Comparison of ENCODE assay signal across 17 cellular contexts in genomic region chr17:36889955-36890354, GRCh38. TPM values are rescaled to one million over a fixed set of nuclear protein-coding genes. Genes with fewer than 3 reads are reported as not detected.
DNase-seq lines count a peak whose midpoint lies in the region; TF ChIP-seq lines count a peak whose summit lies in the region.
"Had no signal": no experiment of that assay in that cellular context is flagged by ENCODE, and none has a peak within 500 bp of the region (broad histone marks: within the 10 kb centered on the region; RNA-seq: fewer than 3 reads in every experiment).

No MANE protein-coding gene starts in this region.

- H3K4me3 ChIP-seq in KMS-11 (IDR thresholded peaks at IDR 0.05; ENCODE audit: insufficient read depth, low read depth, low read length): no peak overlapping the region
- H3K4me3 ChIP-seq in neuronal stem cell (ENCODE audit: low read length in 2 of 2): no peak overlapping the region
- H3K4me3 ChIP-seq: A549, GM23248 had no signal

- H2BK20ac ChIP-seq in H9 (ENCODE audit: low read depth, low read length, poor library complexity, severe bottlenecking): no peak overlapping the region

- no peaks in the 10 kb centered on the region for H3K36me3 Mint-ChIP-seq in H9 (ENCODE audit: insufficient read depth in 1 of 3, low read depth in 3 of 3)
- no peaks in the 10 kb centered on the region for H3K36me3 Mint-ChIP-seq in brain
- H3K36me3 Mint-ChIP-seq: CD8-positive, alpha-beta T cell had no signal

- H3K9me3 Mint-ChIP-seq in H9: no peaks in the 10 kb centered on the region
- no peaks in the 10 kb centered on the region for H3K9me3 Mint-ChIP-seq in brain
- H3K9me3 Mint-ChIP-seq: CD8-positive, alpha-beta T cell had no signal

- no peak overlapping the region for H3K56ac ChIP-seq in H9 (ENCODE audit: insufficient read length, low read depth, low read length)

- H3K27me3 Mint-ChIP-seq in H9 (ENCODE audit: low read depth) (peaks cover 10% of the 10 kb centered on the region), brain (peaks cover 38% of the 10 kb centered on the region)

- H3K27ac Mint-ChIP-seq in H9 (no peak overlapping the region; a peak in 2 of 7 replicates), brain (peak overlapping the region in 3 of 5 experiments; percentile 65 to 87 (median 69))
- H3K27ac Mint-ChIP-seq: CD8-positive, alpha-beta T cell had no signal

- H3K4me1 Mint-ChIP-seq in H9 (peaks cover 2 to 37% of the 10 kb centered on the region in 2 experiments), brain (peaks cover 59% of the 10 kb centered on the region)

- H3K79me1 ChIP-seq in H9 (ENCODE audit: insufficient read depth, low read depth, low read length, poor library complexity, severe bottlenecking): no peaks in the 10 kb centered on the region
- no peaks in the 10 kb centered on the region for H3K79me1 ChIP-seq in neuronal stem cell (ENCODE audit: low read depth, low read length)

- H2BK12ac ChIP-seq in H9 (ENCODE audit: insufficient read length, low read depth, low read length): no peak overlapping the region
- H2BK12ac ChIP-seq in neuronal stem cell (ENCODE audit: low read length): no peak overlapping the region

- DNase-seq in H9 (no peak), neuronal stem cell (ENCODE audit: low spot score) (no peak), GM13976 (ENCODE audit: low spot score) (no peak), D341Med (ENCODE audit: low spot score) (no peak)
- DNase-seq: BE2C; Caco-2; CD8-positive, alpha-beta T cell; DMS53; GF-D8; GM23248; IMR-90 had no signal

- H4K20me1 ChIP-seq in H9 (ENCODE audit: control insufficient read depth, insufficient read depth, insufficient read length) (no peaks in the 10 kb centered on the region), KMS-11 (ENCODE audit: insufficient read depth) (no peaks in the 10 kb centered on the region)

- H2AK5ac ChIP-seq in H9 (ENCODE audit: insufficient read length, low read length): no peak overlapping the region
- H2AK5ac ChIP-seq in neuronal stem cell (ENCODE audit: low read depth, low read length): no peak overlapping the region

- H2AFZ ChIP-seq in H9 (ENCODE audit: low read length) (no peak overlapping the region), KMS-11 (ENCODE audit: low read depth) (peak overlapping the region; percentile 30; the same call in 1 of the 2 replicates), neuronal stem cell (ENCODE audit: low read length) (no peak overlapping the region)
- H2AFZ ChIP-seq: GM23248 had no signal

- H3K23ac ChIP-seq in H9 (ENCODE audit: insufficient read length, low read depth, low read length) (no peak overlapping the region), neuronal stem cell (ENCODE audit: low read depth, low read length, poor library complexity) (no peak overlapping the region)

- no peaks in the 10 kb centered on the region for H3K36me3 ChIP-seq in KMS-11 (ENCODE audit: insufficient read depth)
- H3K36me3 ChIP-seq in neuronal stem cell (replicated peaks in 1 of 2; ENCODE audit: control insufficient read depth in 2 of 2, insufficient read depth in 2 of 2, low read length in 2 of 2): no peaks in the 10 kb centered on the region
- H3K36me3 ChIP-seq: BE2C had no signal

- no peak overlapping the region for H4K91ac ChIP-seq in H9 (ENCODE audit: insufficient read length, low read depth, low read length)
- no peak overlapping the region for H4K91ac ChIP-seq in neuronal stem cell (ENCODE audit: low read depth, low read length, poor library complexity)

- H3K27me3 ChIP-seq in H9 (ENCODE audit: insufficient read depth, low read length) (no peaks in the 10 kb centered on the region), KMS-11 (ENCODE audit: insufficient read depth, low read depth) (no peaks in the 10 kb centered on the region), neuronal stem cell (ENCODE audit: control insufficient read depth in 3 of 3, insufficient read depth in 3 of 3, low read depth in 1 of 3, low read length in 3 of 3) (peaks cover 0 to 61% (median 0%) of the 10 kb centered on the region in 3 experiments)
- H3K27me3 ChIP-seq: BE2C had no signal

- H3K9me3 ChIP-seq in H9 (ENCODE audit: control insufficient read depth, low read depth, low read length): no peaks in the 10 kb centered on the region
- no peaks in the 10 kb centered on the region for H3K9me3 ChIP-seq in neuronal stem cell (replicated peaks in 1 of 2; ENCODE audit: control insufficient read depth in 2 of 2, insufficient read depth in 1 of 2, low read depth in 1 of 2, low read length in 2 of 2)
- H3K9me3 ChIP-seq: A549, BE2C, Caco-2 had no signal

- H3K27ac ChIP-seq in H9 (ENCODE audit: insufficient read length, low read depth, low read length) (no peak overlapping the region), KMS-11 (no peak overlapping the region; the same call in 1 of the 2 replicates), neuronal stem cell (replicated peaks; ENCODE audit: low read length) (no peak overlapping the region)
- H3K27ac ChIP-seq: A549, C4-2B, GM23248 had no signal

- TF ChIP-seq CTCF in H9 (conservative IDR thresholded peaks at IDR 0.05) (no peak), KMS-11 (conservative IDR thresholded peaks at IDR 0.05; ENCODE audit: low read depth, low read length) (no peak), brain (conservative IDR thresholded peaks at IDR 0.05) (no peak), GM13976 (IDR thresholded peaks at IDR 0.05; ENCODE audit: borderline replicate concordance, control extremely low read depth, extremely low read depth, insufficient read depth, missing control alignments) (no peak)

- H3K4me2 ChIP-seq in H9 (ENCODE audit: insufficient read depth, insufficient read length, low read length): no peak overlapping the region
- H3K4me2 ChIP-seq in KMS-11: peak overlapping the region; percentile 87; the same call in 1 of the 2 replicates
- H3K4me2 ChIP-seq in neuronal stem cell (ENCODE audit: insufficient read depth, low read length, poor library complexity, severe bottlenecking): no peak overlapping the region
- H3K4me2 ChIP-seq: A549 had no signal

- H2BK5ac ChIP-seq in H9 (ENCODE audit: insufficient read length, low read length): no peak overlapping the region
- peak overlapping the region; percentile 60 for H2BK5ac ChIP-seq in neuronal stem cell (ENCODE audit: low read length)

- H3K4ac ChIP-seq in H9 (ENCODE audit: low read depth, low read length): no peak overlapping the region
- H3K4ac ChIP-seq in neuronal stem cell (ENCODE audit: low read length): no peak overlapping the region

- no peak overlapping the region for H3T11ph ChIP-seq in H9 (ENCODE audit: low read length)

- H4K8ac ChIP-seq in H9 (replicated peaks; ENCODE audit: insufficient read length, low read depth, low read length): no peak overlapping the region
- H4K8ac ChIP-seq in neuronal stem cell (ENCODE audit: low read depth, low read length): no peak overlapping the region

- no CpG with 5 or more reads among the region's 3 CpGs for WGBS in H9 (ENCODE audit: extremely low coverage, insufficient read length, low lambda C conversion rate)
- WGBS in neuronal stem cell (ENCODE audit: extremely low coverage in 2 of 2, insufficient read length in 2 of 2, insufficient replicate concordance in 1 of 2), 2 donors: no CpG with 5 or more reads among the region's 3 CpGs

- no peak overlapping the region for H2BK120ac ChIP-seq in H9 (ENCODE audit: low read depth, low read length, poor library complexity, severe bottlenecking)
- H2BK120ac ChIP-seq in neuronal stem cell (ENCODE audit: low read depth, low read length): no peak overlapping the region

- H3K14ac ChIP-seq in H9 (ENCODE audit: insufficient read depth, low read length): 0 out of 2 replicates have a peak overlapping the region, but pooled peaks have one; percentile 53
- H3K14ac ChIP-seq in neuronal stem cell (ENCODE audit: low read length): no peak overlapping the region

- H3K18ac ChIP-seq in H9 (ENCODE audit: insufficient read length, low read depth, low read length): no peak overlapping the region
- peak overlapping the region; percentile 63 for H3K18ac ChIP-seq in neuronal stem cell (ENCODE audit: low read length)

- H3K9ac ChIP-seq in H9 (ENCODE audit: extremely low read depth, insufficient read length, low read length): no peak overlapping the region
- no peak overlapping the region for H3K9ac ChIP-seq in KMS-11
- H3K9ac ChIP-seq in neuronal stem cell (ENCODE audit: low read depth, low read length, poor library complexity): no peak overlapping the region
- H3K9ac ChIP-seq: GM23248 had no signal

- H3K79me2 ChIP-seq in H9 (ENCODE audit: insufficient read depth, low read length): no peaks in the 10 kb centered on the region
- no peaks in the 10 kb centered on the region for H3K79me2 ChIP-seq in KMS-11 (ENCODE audit: insufficient read depth, low read depth)

- H3K4me1 ChIP-seq in H9 (ENCODE audit: insufficient read depth, low read length) (no peaks in the 10 kb centered on the region), KMS-11 (ENCODE audit: low read depth, poor library complexity, severe bottlenecking) (peaks cover 54% of the 10 kb centered on the region), neuronal stem cell (ENCODE audit: control insufficient read depth in 2 of 2, insufficient read depth in 1 of 2, low read depth in 1 of 2, low read length in 2 of 2) (peaks cover 4 to 11% of the 10 kb centered on the region in 2 donors)
- H3K4me1 ChIP-seq: Caco-2 had no signal

- H3K23me2 ChIP-seq in H9 (ENCODE audit: insufficient read length, low read depth, low read length, poor library complexity, severe bottlenecking): no peaks in the 10 kb centered on the region

- in situ Hi-C loops in GM13976 (cut with MboI; ENCODE audit: low sequenced_read_pairs, unreplicated experiment): no loop called here

- no peak overlapping the region for H4K5ac ChIP-seq in H9 (ENCODE audit: insufficient read length, low read depth, low read length)

- H2BK15ac ChIP-seq in H9 (ENCODE audit: low read depth, low read length) (no peak overlapping the region), neuronal stem cell (ENCODE audit: low read length) (no peak overlapping the region)

- H3K4me3 Mint-ChIP-seq in H9 (no peak overlapping the region), brain (peak overlapping the region in 1 of 5 experiments; percentile 26)
- H3K4me3 Mint-ChIP-seq: CD8-positive, alpha-beta T cell had no signal

RNA-seq across cellular contexts. Expression of gene LHX1, which starts 47.3 kb away (rescaled TPM):
- 0.20 and 0.22 TPM in 2 replicates for total RNA-seq in H9 (2021)
- not detected for polyA plus RNA-seq in brain (ENCODE audit: insufficient read depth, low read depth, low replicate concordance)
- 0.04 TPM for polyA plus RNA-seq in neuronal stem cell (2013, experiment 1 of 2)
- polyA plus RNA-seq in neuronal stem cell (2013, experiment 2 of 2): 0.06 TPM
- total RNA-seq: Caco-2; CD8-positive, alpha-beta T cell; GM23248; HT-29; IMR-90 had no signal
- polyA plus RNA-seq: AG04450, GM23248, IMR-90 had no signal

RNA-seq across cellular contexts. Expression of gene AATF, which starts 58.8 kb away (rescaled TPM):
- 69.6 and 74.9 TPM in 2 replicates for total RNA-seq in H9 (2021)
- 72.4 TPM for polyA plus RNA-seq in brain (ENCODE audit: insufficient read depth, low read depth, low replicate concordance)
- 58.6 TPM for polyA plus RNA-seq in neuronal stem cell (2013, experiment 1 of 2)
- 62.9 TPM for polyA plus RNA-seq in neuronal stem cell (2013, experiment 2 of 2)

Comparison
In these comparisons a context has a peak if more than half of its experiments do, and no peak if none do; other contexts are left out.
1. H3K27ac Mint-ChIP-seq: peak in brain (3 of 5); none in H9 (0 of 3).